In the genomic region with DNA sequence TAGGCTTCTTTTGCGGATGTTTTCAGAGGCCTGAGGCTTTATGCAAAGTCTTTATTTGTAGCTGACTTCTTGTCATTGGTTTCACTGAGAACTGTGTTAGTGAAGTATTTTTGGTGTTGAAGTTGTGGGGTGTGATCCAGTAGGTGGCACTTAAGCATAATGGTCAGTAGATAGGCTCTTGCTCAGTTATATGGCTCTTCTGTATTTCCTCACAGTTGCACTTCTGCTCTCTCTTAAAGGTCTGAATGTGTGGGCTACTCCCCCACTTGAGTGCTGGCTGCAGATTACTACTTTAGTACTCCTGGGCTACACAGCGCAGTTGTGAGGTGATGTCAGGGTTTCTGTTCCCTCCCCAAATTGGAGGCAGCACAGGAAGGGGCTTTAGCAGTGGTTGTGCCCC, we compare ENCODE assay signal across 15 cellular contexts.
A peak's percentile ranks its signal among the peaks of the same experiment; 100 is the strongest.
DNase-seq lines count a peak whose midpoint lies in the region; ATAC-seq and TF ChIP-seq lines count a peak whose summit lies in the region.
"Had no signal": no experiment of that assay in that cellular context is flagged by ENCODE, and none has a peak within 500 bp of the region (broad histone marks: within the 10 kb centered on the region; RNA-seq: fewer than 3 reads in every experiment).

No MANE protein-coding gene starts in this region.

- H3K9ac ChIP-seq in BLaER1 (peak overlapping the region; percentile 52; the same call in 1 of the 2 replicates), Loucy (ENCODE audit: low read depth, low read length, poor library complexity, severe bottlenecking) (no peak overlapping the region)

- H3K27ac Mint-ChIP-seq in activated naive CD8-positive, alpha-beta T cell treated with anti-CD3 and anti-CD28 coated beads, Interleukin-2, amount 50 U/mL, for 24 hours = no peak overlapping the region
- H3K27ac Mint-ChIP-seq: activated T-cell treated with anti-CD3 and anti-CD28 coated beads, Interleukin-2, amount 50 U/mL, for 24 hours; IgD-negative memory B cell; T-helper 17 cell had no signal

- peaks cover 2% of the 10 kb centered on the region for H3K27me3 Mint-ChIP-seq in activated naive CD8-positive, alpha-beta T cell treated with anti-CD3 and anti-CD28 coated beads, Interleukin-2, amount 50 U/mL, for 24 hours
- H3K27me3 Mint-ChIP-seq: IgD-negative memory B cell, T-helper 17 cell had no signal

- no peaks in the 10 kb centered on the region for H3K36me3 Mint-ChIP-seq in activated naive CD8-positive, alpha-beta T cell treated with anti-CD3 and anti-CD28 coated beads, Interleukin-2, amount 50 U/mL, for 24 hours (ENCODE audit: low read depth)

- no peaks in the 10 kb centered on the region for H3K4me1 Mint-ChIP-seq in activated naive CD8-positive, alpha-beta T cell treated with anti-CD3 and anti-CD28 coated beads, Interleukin-2, amount 50 U/mL, for 24 hours
- H3K4me1 Mint-ChIP-seq: IgD-negative memory B cell, T-helper 17 cell had no signal

- no peaks in the 10 kb centered on the region for H3K9me2 ChIP-seq in Loucy (replicated peaks; ENCODE audit: low read depth, low read length)

- H3K79me2 ChIP-seq in Loucy (ENCODE audit: insufficient read depth, low read length) = no peaks in the 10 kb centered on the region

- H3K4me3 Mint-ChIP-seq in activated naive CD8-positive, alpha-beta T cell treated with anti-CD3 and anti-CD28 coated beads, Interleukin-2, amount 50 U/mL, for 24 hours = no peak overlapping the region
- H3K4me3 Mint-ChIP-seq: activated T-cell treated with anti-CD3 and anti-CD28 coated beads, Interleukin-2, amount 50 U/mL, for 24 hours; IgD-negative memory B cell; T-helper 17 cell had no signal

- H3K27me3 ChIP-seq in BLaER1 = no peaks in the 10 kb centered on the region
- H3K27me3 ChIP-seq in Loucy (ENCODE audit: insufficient read depth, low read length, poor library complexity, severe bottlenecking) = no peaks in the 10 kb centered on the region
- no peaks in the 10 kb centered on the region for H3K27me3 ChIP-seq in brain microvascular endothelial cell (replicated peaks)
- H3K27me3 ChIP-seq: adrenal gland had no signal

- no peaks in the 10 kb centered on the region for H3K36me3 ChIP-seq in BLaER1
- no peaks in the 10 kb centered on the region for H3K36me3 ChIP-seq in Loucy (ENCODE audit: insufficient read depth, low read length)
- H3K36me3 ChIP-seq in brain microvascular endothelial cell (replicated peaks) = no peaks in the 10 kb centered on the region
- H3K36me3 ChIP-seq: adrenal gland had no signal

- H3K4me1 ChIP-seq in BLaER1 (peaks cover 41% of the 10 kb centered on the region), Loucy (ENCODE audit: insufficient read depth, low read length, poor library complexity, severe bottlenecking) (peaks cover 10% of the 10 kb centered on the region)
- H3K4me1 ChIP-seq: adrenal gland had no signal

- TF ChIP-seq CTCF in Loucy (conservative IDR thresholded peaks at IDR 0.05; ENCODE audit: low read length) = peak; percentile 27
- TF ChIP-seq CTCF in brain microvascular endothelial cell (IDR thresholded peaks at IDR 0.05; ENCODE audit: low read depth, low read length, missing control alignments) = peak; percentile 27

- H3K4me2 ChIP-seq in BLaER1 = peak overlapping the region; percentile 85
- no peak overlapping the region for H3K4me2 ChIP-seq in Loucy (ENCODE audit: low read depth, low read length, poor library complexity, severe bottlenecking)

- peak overlapping the region; percentile 45; the same call in 1 of the 2 replicates for H3K4me3 ChIP-seq in BLaER1
- no peak overlapping the region for H3K4me3 ChIP-seq in Loucy (ENCODE audit: low read length, poor library complexity, severe bottlenecking)
- no peak overlapping the region for H3K4me3 ChIP-seq in brain microvascular endothelial cell (ENCODE audit: low read depth, low read length)
- H3K4me3 ChIP-seq: adrenal gland had no signal

- H4K20me1 ChIP-seq in BLaER1 = no peaks in the 10 kb centered on the region
- no peaks in the 10 kb centered on the region for H4K20me1 ChIP-seq in Loucy (ENCODE audit: insufficient read depth, low read length, poor library complexity, severe bottlenecking)

- in situ Hi-C loops in brain microvascular endothelial cell (cut with HindIII; ENCODE audit: low pct_ligation_motif_present, low sequenced_read_pairs) = no loop called here

- peak overlapping the region; percentile 90 for H3K27ac ChIP-seq in BLaER1
- H3K27ac ChIP-seq in brain microvascular endothelial cell = no peak overlapping the region
- H3K27ac ChIP-seq: adrenal gland had no signal

- peak overlapping the region; percentile 78; the same call in 1 of the 2 replicates for H2AFZ ChIP-seq in Loucy (ENCODE audit: low read length)

- H3K9me3 ChIP-seq in BLaER1 (peaks cover 26% of the 10 kb centered on the region), Loucy (ENCODE audit: insufficient read depth, low read depth, low read length) (no peaks in the 10 kb centered on the region)
- H3K9me3 ChIP-seq: adrenal gland had no signal

- H3F3A ChIP-seq in Loucy (ENCODE audit: low read depth) = no peaks in the 10 kb centered on the region

- peaks cover 15% of the 10 kb centered on the region for H3K9me3 Mint-ChIP-seq in activated naive CD8-positive, alpha-beta T cell treated with anti-CD3 and anti-CD28 coated beads, Interleukin-2, amount 50 U/mL, for 24 hours

- ATAC-seq in GM19351 (IDR thresholded peaks at IDR 0.05; ENCODE audit: unreplicated experiment) (peak; percentile 62), GM21367 (IDR thresholded peaks at IDR 0.05; ENCODE audit: unreplicated experiment) (no peak)
- ATAC-seq in activated naive CD8-positive, alpha-beta T cell treated with anti-CD3 and anti-CD28 coated beads, Interleukin-2, amount 50 U/mL, for 24 hours = no peak
- ATAC-seq: T-helper 17 cell had no signal

- no peak for DNase-seq in brain microvascular endothelial cell
- DNase-seq in activated naive CD8-positive, alpha-beta T cell treated with anti-CD3 and anti-CD28 coated beads, Interleukin-2, amount 50 U/mL, for 24 hours = no peak
- no peak for DNase-seq in NCI-H1694 (lab: John Stamatoyannopoulos, UW)
- DNase-seq in GOT3 (lab: John Stamatoyannopoulos, UW) = no peak
- DNase-seq: activated CD4-positive, alpha-beta T cell treated with anti-CD3 and anti-CD28 coated beads for 48 hours; activated T-cell treated with anti-CD3 and anti-CD28 coated beads, Interleukin-2, amount 50 U/mL, for 24 hours; adrenal gland; cortex of kidney; left cardiac atrium; T-helper 17 cell had no signal
